In the genomic region with DNA sequence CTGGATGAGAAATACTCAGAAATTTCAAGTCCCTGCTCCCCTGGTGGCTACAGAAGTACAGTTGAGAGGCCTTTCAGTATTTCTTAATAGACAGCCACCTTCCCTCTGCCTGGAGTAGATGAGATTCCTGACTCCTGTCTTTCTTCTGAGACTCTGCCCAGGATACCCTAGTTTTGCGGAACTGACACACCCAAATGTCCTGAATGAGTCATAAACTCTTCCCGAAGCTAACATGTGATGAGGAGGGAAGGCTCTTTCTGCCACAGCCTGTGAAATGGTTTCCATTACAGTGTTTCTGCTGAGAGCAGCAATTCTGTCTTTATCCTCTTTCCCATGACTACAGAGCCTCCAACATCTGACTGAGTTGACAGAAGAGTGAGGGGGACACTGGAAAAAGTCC, we compare ENCODE assay signal across 2 cellular contexts.
TF ChIP-seq lines count a peak whose summit lies in the region.

No MANE protein-coding gene starts in this region.

TF ChIP-seq in IMR-90, 13 proteins besides CTCF, POLR2A, EP300 and RAD21 (continued from another document):
- TF ChIP-seq, protein P1, sequence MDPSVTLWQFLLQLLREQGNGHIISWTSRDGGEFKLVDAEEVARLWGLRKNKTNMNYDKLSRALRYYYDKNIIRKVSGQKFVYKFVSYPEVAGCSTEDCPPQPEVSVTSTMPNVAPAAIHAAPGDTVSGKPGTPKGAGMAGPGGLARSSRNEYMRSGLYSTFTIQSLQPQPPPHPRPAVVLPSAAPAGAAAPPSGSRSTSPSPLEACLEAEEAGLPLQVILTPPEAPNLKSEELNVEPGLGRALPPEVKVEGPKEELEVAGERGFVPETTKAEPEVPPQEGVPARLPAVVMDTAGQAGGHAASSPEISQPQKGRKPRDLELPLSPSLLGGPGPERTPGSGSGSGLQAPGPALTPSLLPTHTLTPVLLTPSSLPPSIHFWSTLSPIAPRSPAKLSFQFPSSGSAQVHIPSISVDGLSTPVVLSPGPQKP (IDR thresholded peaks at IDR 0.05; ENCODE audit: borderline replicate concordance, low read depth, low read length): no peak
- TF ChIP-seq, protein P2, sequence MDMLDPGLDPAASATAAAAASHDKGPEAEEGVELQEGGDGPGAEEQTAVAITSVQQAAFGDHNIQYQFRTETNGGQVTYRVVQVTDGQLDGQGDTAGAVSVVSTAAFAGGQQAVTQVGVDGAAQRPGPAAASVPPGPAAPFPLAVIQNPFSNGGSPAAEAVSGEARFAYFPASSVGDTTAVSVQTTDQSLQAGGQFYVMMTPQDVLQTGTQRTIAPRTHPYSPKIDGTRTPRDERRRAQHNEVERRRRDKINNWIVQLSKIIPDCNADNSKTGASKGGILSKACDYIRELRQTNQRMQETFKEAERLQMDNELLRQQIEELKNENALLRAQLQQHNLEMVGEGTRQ (IDR thresholded peaks at IDR 0.05; ENCODE audit: low read depth, low read length): no peak
- TF ChIP-seq NFE2L2 (IDR thresholded peaks at IDR 0.05; ENCODE audit: low read depth, low read length): no peak
- 0 out of 2 replicates have a peak, but pooled peaks have one; percentile 11 for TF ChIP-seq FOS (IDR thresholded peaks at IDR 0.05; ENCODE audit: low read depth, low read length)
- TF ChIP-seq CHD1 (IDR thresholded peaks at IDR 0.05; ENCODE audit: low read depth, low read length): no peak
- no peak for TF ChIP-seq CEBPB (IDR thresholded peaks at IDR 0.05; ENCODE audit: low read depth, low read length)
- TF ChIP-seq MXI1 (IDR thresholded peaks at IDR 0.05; ENCODE audit: borderline replicate concordance, low read depth, low read length): no peak
- TF ChIP-seq RCOR1 (IDR thresholded peaks at IDR 0.05; ENCODE audit: insufficient replicate concordance, low read length): no peak
- TF ChIP-seq SMC3 (IDR thresholded peaks at IDR 0.05; ENCODE audit: low read depth, low read length): no peak
- TF ChIP-seq RFX5 (IDR thresholded peaks at IDR 0.05; ENCODE audit: low read depth, low read length): no peak
- peak; percentile 94 for TF ChIP-seq MAFK (IDR thresholded peaks at IDR 0.05; ENCODE audit: low read depth, low read length)
- TF ChIP-seq BHLHE40 (IDR thresholded peaks at IDR 0.05; ENCODE audit: low read depth, low read length): no peak
TF ChIP-seq in IMR-90: peak in this region for 2.

TF ChIP-seq in HEK293T, 16 proteins besides CTCF, POLR2A, EP300 and RAD21 (continued from another document):
- TF ChIP-seq SP1 (IDR thresholded peaks at IDR 0.05) (no peak), FOXM1 (IDR thresholded peaks at IDR 0.05; ENCODE audit: borderline replicate concordance) (no peak), LEF1 (IDR thresholded peaks at IDR 0.05; ENCODE audit: borderline replicate concordance) (no peak), FOXA1 (IDR thresholded peaks at IDR 0.05) (no peak), SUZ12 (IDR thresholded peaks at IDR 0.05) (no peak), ELF4 (IDR thresholded peaks at IDR 0.05) (no peak), HDGF (IDR thresholded peaks at IDR 0.05; ENCODE audit: borderline replicate concordance) (no peak), L3MBTL2 (conservative IDR thresholded peaks at IDR 0.05) (no peak)
